In genomic region chr14:64983439-64984310, GRCh38 we compare ENCODE assay signal across 1 cellular context.
TF ChIP-seq lines count a peak whose summit lies in the region.

No MANE protein-coding gene starts in this region.

TF ChIP-seq in liver, 16 proteins besides CTCF, POLR2A, EP300 and RAD21 (continued from another document):
- TF ChIP-seq FOXA2 (IDR thresholded peaks at IDR 0.05) (no peak), HNF4G (IDR thresholded peaks at IDR 0.05) (no peak), RXRA (IDR thresholded peaks at IDR 0.05) (peak in 1 of 2 donors; percentile 8), GABPA (IDR thresholded peaks at IDR 0.05 in 1 of 2, conservative IDR thresholded peaks at IDR 0.05 in 1 of 2) (no peak), JUND (IDR thresholded peaks at IDR 0.05) (no peak), EGR1 (IDR thresholded peaks at IDR 0.05; ENCODE audit: low read depth in 2 of 2) (no peak)
